1 cellular context compared by ENCODE assay signal in the genomic region with DNA sequence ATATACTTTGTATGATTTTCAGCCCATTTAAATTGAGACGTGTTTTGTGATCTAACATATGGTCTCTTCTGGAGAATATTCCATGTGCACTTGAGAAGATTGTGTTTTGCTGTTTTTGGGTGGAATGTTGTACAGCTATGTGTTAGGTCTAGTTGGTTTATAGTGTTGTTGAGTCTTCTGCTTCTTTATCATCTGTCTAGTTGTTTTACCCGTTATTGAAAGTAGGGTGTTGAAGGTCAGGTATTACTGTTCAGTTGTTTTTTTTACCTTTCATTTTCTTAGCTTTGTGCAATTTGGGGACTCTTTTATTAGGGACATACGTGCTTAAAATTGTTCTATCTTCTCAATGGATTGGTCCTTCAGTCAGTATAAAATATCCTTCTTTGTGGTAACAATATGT.
TF ChIP-seq lines count a peak whose summit lies in the region.

No MANE protein-coding gene starts in this region.

TF ChIP-seq in GM12878, 131 proteins besides CTCF, POLR2A, EP300 and RAD21 (continued from another document):
- TF ChIP-seq PBX3 (IDR thresholded peaks at IDR 0.05; ENCODE audit: insufficient replicate concordance, low read depth, low read length) (no peak), RB1 (IDR thresholded peaks at IDR 0.05; ENCODE audit: borderline replicate concordance) (no peak), NFXL1 (IDR thresholded peaks at IDR 0.05; ENCODE audit: borderline replicate concordance) (no peak), CBFB (IDR thresholded peaks at IDR 0.05; ENCODE audit: low read depth) (no peak), MAX (IDR thresholded peaks at IDR 0.05; ENCODE audit: low read depth, low read length) (no peak), GATAD2B (conservative IDR thresholded peaks at IDR 0.05; ENCODE audit: low read depth) (no peak), CEBPB (IDR thresholded peaks at IDR 0.05; ENCODE audit: borderline replicate concordance in 1 of 2, low read depth in 2 of 2, low read length in 2 of 2) (no peak), SUZ12 (IDR thresholded peaks at IDR 0.05; ENCODE audit: unreplicated experiment) (no peak), EGR1 (IDR thresholded peaks at IDR 0.05; ENCODE audit: borderline replicate concordance in 1 of 2, low read depth in 2 of 2, low read length in 2 of 2) (no peak), NR2C1 (IDR thresholded peaks at IDR 0.05) (no peak), IKZF1 (conservative IDR thresholded peaks at IDR 0.05) (no peak), CHD2 (IDR thresholded peaks at IDR 0.05; ENCODE audit: borderline replicate concordance, low read depth, low read length) (no peak)
- TF ChIP-seq, protein P1, sequence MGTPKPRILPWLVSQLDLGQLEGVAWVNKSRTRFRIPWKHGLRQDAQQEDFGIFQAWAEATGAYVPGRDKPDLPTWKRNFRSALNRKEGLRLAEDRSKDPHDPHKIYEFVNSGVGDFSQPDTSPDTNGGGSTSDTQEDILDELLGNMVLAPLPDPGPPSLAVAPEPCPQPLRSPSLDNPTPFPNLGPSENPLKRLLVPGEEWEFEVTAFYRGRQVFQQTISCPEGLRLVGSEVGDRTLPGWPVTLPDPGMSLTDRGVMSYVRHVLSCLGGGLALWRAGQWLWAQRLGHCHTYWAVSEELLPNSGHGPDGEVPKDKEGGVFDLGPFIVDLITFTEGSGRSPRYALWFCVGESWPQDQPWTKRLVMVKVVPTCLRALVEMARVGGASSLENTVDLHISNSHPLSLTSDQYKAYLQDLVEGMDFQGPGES (IDR thresholded peaks at IDR 0.05) = no peak
